ENCODE assay signal across 13 cellular contexts in genomic region chr2:232385660-232386489, GRCh38. TPM values are rescaled to one million over a fixed set of nuclear protein-coding genes. Genes with fewer than 3 reads are reported as not detected.
A peak's percentile ranks its signal among the peaks of the same experiment; 100 is the strongest.
DNase-seq lines count a peak whose midpoint lies in the region; ATAC-seq and TF ChIP-seq lines count a peak whose summit lies in the region.
"Had no signal": no experiment of that assay in that cellular context is flagged by ENCODE, and none has a peak within 500 bp of the region (broad histone marks: within the 10 kb centered on the region; RNA-seq: fewer than 3 reads in every experiment).

No MANE protein-coding gene starts in this region.

- peaks cover 12% of the 10 kb centered on the region for H3K4me1 Mint-ChIP-seq in brain
- H3K4me1 Mint-ChIP-seq in CD8-positive, alpha-beta memory T cell: peaks cover 0 to 7% (median 5%) of the 10 kb centered on the region in 3 donors
- H3K4me1 Mint-ChIP-seq in activated CD8-positive, alpha-beta T cell treated with anti-CD3 and anti-CD28 coated beads, Interleukin-2, amount 10 ng/mL, durations not matched to agents 7 days and 5 days (ENCODE audit: low read depth): peaks cover 2% of the 10 kb centered on the region

- H3K36me3 ChIP-seq in lower lobe of right lung: no peaks in the 10 kb centered on the region
- no peaks in the 10 kb centered on the region for H3K36me3 ChIP-seq in CD8-positive, alpha-beta memory T cell (ENCODE audit: insufficient read depth, low read length)
- H3K36me3 ChIP-seq: esophagus muscularis mucosa had no signal

- TF ChIP-seq CTCF in AG09309 (IDR thresholded peaks at IDR 0.05; ENCODE audit: control insufficient read depth, insufficient read depth, low read depth, low read length, missing control alignments) (peak; percentile 17), HFF-Myc (IDR thresholded peaks at IDR 0.05; ENCODE audit: low read depth, low read length, missing control alignments) (no peak), brain (conservative IDR thresholded peaks at IDR 0.05) (no peak), lower lobe of right lung (IDR thresholded peaks at IDR 0.05) (no peak)

- peaks cover 0 to 7% (median 0%) of the 10 kb centered on the region in 5 experiments for H3K9me3 Mint-ChIP-seq in brain
- peaks cover 0 to 2% (median 0%) of the 10 kb centered on the region in 5 donors for H3K9me3 Mint-ChIP-seq in CD8-positive, alpha-beta memory T cell
- H3K9me3 Mint-ChIP-seq in activated CD8-positive, alpha-beta T cell treated with anti-CD3 and anti-CD28 coated beads, Interleukin-2, amount 10 ng/mL, durations not matched to agents 7 days and 5 days (ENCODE audit: insufficient read depth): no peaks in the 10 kb centered on the region

- DNase-seq in AG09309 (ENCODE audit: low read depth) (peak; percentile 97), HFF-Myc (ENCODE audit: extremely low read depth, low read depth) (peak; percentile 91), lower lobe of right lung (peak; percentile 64)
- DNase-seq in CD8-positive, alpha-beta memory T cell: no peak
- no peak for DNase-seq in activated CD8-positive, alpha-beta T cell treated with anti-CD3 and anti-CD28 coated beads, Interleukin-2, amount 10 ng/mL, durations not matched to agents 7 days and 5 days
- DNase-seq: activated naive CD4-positive, alpha-beta T cell treated with Interleukin-2 at 50 U/mL for 16 hours; GF-D8; NCI-H2081 had no signal

- H3K4me1 ChIP-seq in lower lobe of right lung: peaks cover 4% of the 10 kb centered on the region
- no peaks in the 10 kb centered on the region for H3K4me1 ChIP-seq in CD8-positive, alpha-beta memory T cell (ENCODE audit: insufficient read depth, low read length)

- H3K27me3 ChIP-seq in lower lobe of right lung (ENCODE audit: low read depth): peaks cover 69% of the 10 kb centered on the region
- H3K27me3 ChIP-seq in CD8-positive, alpha-beta memory T cell (ENCODE audit: insufficient read depth, low read length, poor library complexity, severe bottlenecking): no peaks in the 10 kb centered on the region

- no peaks in the 10 kb centered on the region for H3K9me3 ChIP-seq in lower lobe of right lung
- no peaks in the 10 kb centered on the region for H3K9me3 ChIP-seq in CD8-positive, alpha-beta memory T cell (ENCODE audit: low read length)
- H3K9me3 ChIP-seq: esophagus muscularis mucosa had no signal

- H3K4me3 ChIP-seq in AG09309 (ENCODE audit: control insufficient read depth, low read depth, low read length) (no peak overlapping the region), HFF-Myc (replicated peaks; ENCODE audit: low read depth, low read length) (0 out of 2 replicates have a peak overlapping the region, but pooled peaks have one; percentile 2), lower lobe of right lung (peak overlapping the region; percentile 39)
- no peak overlapping the region for H3K4me3 ChIP-seq in CD8-positive, alpha-beta memory T cell (ENCODE audit: low read length)
- H3K4me3 ChIP-seq: esophagus muscularis mucosa had no signal

- POLR2A ChIA-PET in CD8-positive, alpha-beta memory T cell (lab: Charles Lee): no interaction called here
- POLR2A ChIA-PET in activated CD8-positive, alpha-beta T cell treated with anti-CD3 and anti-CD28 coated beads, Interleukin-2, amount 10 ng/mL, durations not matched to agents 7 days and 5 days (lab: Charles Lee): no interaction called here

- CTCF ChIA-PET in CD8-positive, alpha-beta memory T cell (lab: Charles Lee): interaction anchor here (1.0 kb wide), 1 partner anchor 15 kb away, joined by 3 read pairs; no protein-coding TSS in a partner anchor
- CTCF ChIA-PET in activated CD8-positive, alpha-beta T cell treated with anti-CD3 and anti-CD28 coated beads, Interleukin-2, amount 10 ng/mL, durations not matched to agents 7 days and 5 days (lab: Charles Lee): no interaction called here

- peak overlapping the region; percentile 75 for H3K27ac ChIP-seq in lower lobe of right lung
- H3K27ac ChIP-seq in CD8-positive, alpha-beta memory T cell (ENCODE audit: low read depth, low read length): no peak overlapping the region
- H3K27ac ChIP-seq: esophagus muscularis mucosa had no signal

- ATAC-seq in lower lobe of right lung: peak; percentile 75 to 83
- ATAC-seq in activated CD8-positive, alpha-beta T cell treated with anti-CD3 and anti-CD28 coated beads, Interleukin-2, amount 10 ng/mL, durations not matched to agents 7 days and 5 days: no peak
- no peak for ATAC-seq in HG02852 (IDR thresholded peaks at IDR 0.05; ENCODE audit: unreplicated experiment)
- no peak for ATAC-seq in HG02798 (IDR thresholded peaks at IDR 0.05; ENCODE audit: poor library complexity, unreplicated experiment)

- no peaks in the 10 kb centered on the region for H3K36me3 Mint-ChIP-seq in brain
- peaks cover 0 to 1% (median 0%) of the 10 kb centered on the region in 3 donors for H3K36me3 Mint-ChIP-seq in CD8-positive, alpha-beta memory T cell
- no peaks in the 10 kb centered on the region for H3K36me3 Mint-ChIP-seq in activated CD8-positive, alpha-beta T cell treated with anti-CD3 and anti-CD28 coated beads, Interleukin-2, amount 10 ng/mL, durations not matched to agents 7 days and 5 days (ENCODE audit: low read depth)

- H3K27me3 Mint-ChIP-seq in brain: peaks cover 92% of the 10 kb centered on the region
- peaks cover 35 to 57% of the 10 kb centered on the region in 2 donors for H3K27me3 Mint-ChIP-seq in CD8-positive, alpha-beta memory T cell
- H3K27me3 Mint-ChIP-seq in activated CD8-positive, alpha-beta T cell treated with anti-CD3 and anti-CD28 coated beads, Interleukin-2, amount 10 ng/mL, durations not matched to agents 7 days and 5 days (ENCODE audit: low read depth): peaks cover 55% of the 10 kb centered on the region

- no peak overlapping the region for H3K27ac Mint-ChIP-seq in brain
- no peak overlapping the region for H3K27ac Mint-ChIP-seq in CD8-positive, alpha-beta memory T cell
- no peak overlapping the region for H3K27ac Mint-ChIP-seq in activated CD8-positive, alpha-beta T cell treated with anti-CD3 and anti-CD28 coated beads, Interleukin-2, amount 10 ng/mL, durations not matched to agents 7 days and 5 days

- H3K4me3 Mint-ChIP-seq in brain: peak overlapping the region; percentile 1 to 77 (median 9)
- H3K4me3 Mint-ChIP-seq in CD8-positive, alpha-beta memory T cell: peak overlapping the region in 2 of 7 donors; percentile 14 to 44
- no peak overlapping the region for H3K4me3 Mint-ChIP-seq in activated CD8-positive, alpha-beta T cell treated with anti-CD3 and anti-CD28 coated beads, Interleukin-2, amount 10 ng/mL, durations not matched to agents 7 days and 5 days

- intact Hi-C loops in lower lobe of right lung (cut with DNase I): no loop called here

RNA-seq across cellular contexts. Expression of gene ALPP, which starts 7.3 kb away (rescaled TPM):
- polyA plus RNA-seq in brain (ENCODE audit: insufficient read depth, low read depth, low replicate concordance): not detected
- 6.0 TPM for total RNA-seq in lower lobe of right lung
- not detected for total RNA-seq in CD8-positive, alpha-beta memory T cell
- polyA plus RNA-seq in CD8-positive, alpha-beta memory T cell: not detected
- total RNA-seq in activated CD8-positive, alpha-beta T cell treated with anti-CD3 and anti-CD28 coated beads, Interleukin-2, amount 10 ng/mL, durations not matched to agents 7 days and 5 days: not detected
- total RNA-seq: T-helper 1 cell treated with Interleukin-12 subunit alpha and Interleukin-12 subunit beta and Interleukin-4 antibody, amounts not matched to agents 30 ng/mL and 1 ng/mL, for 36 hours had no signal

RNA-seq across cellular contexts. Expression of gene ALPG, which starts 20.8 kb away (rescaled TPM):
- not detected for polyA plus RNA-seq in brain (ENCODE audit: insufficient read depth, low read depth, low replicate concordance)
- total RNA-seq in lower lobe of right lung: 0.53 TPM
- not detected for total RNA-seq in CD8-positive, alpha-beta memory T cell
- not detected for polyA plus RNA-seq in CD8-positive, alpha-beta memory T cell
- total RNA-seq in activated CD8-positive, alpha-beta T cell treated with anti-CD3 and anti-CD28 coated beads, Interleukin-2, amount 10 ng/mL, durations not matched to agents 7 days and 5 days: not detected
- total RNA-seq: esophagus muscularis mucosa; T-helper 1 cell treated with Interleukin-12 subunit alpha and Interleukin-12 subunit beta and Interleukin-4 antibody, amounts not matched to agents 30 ng/mL and 1 ng/mL, for 36 hours had no signal

Comparison
In these comparisons a context has a peak if more than half of its experiments do, and no peak if none do; other contexts are left out.
1. DNase-seq: peak in AG09309 (single experiment), HFF-Myc (single experiment) and lower lobe of right lung (single experiment); none in CD8-positive, alpha-beta memory T cell (0 of 5) and activated CD8-positive, alpha-beta T cell treated with anti-CD3 and anti-CD28 coated beads, Interleukin-2, amount 10 ng/mL, durations not matched to agents 7 days and 5 days (single experiment).
2. H3K4me3 ChIP-seq: peak in HFF-Myc (single experiment) and lower lobe of right lung (single experiment); none in AG09309 (single experiment) and CD8-positive, alpha-beta memory T cell (single experiment).
3. ATAC-seq: peak in lower lobe of right lung (2 of 2); none in activated CD8-positive, alpha-beta T cell treated with anti-CD3 and anti-CD28 coated beads, Interleukin-2, amount 10 ng/mL, durations not matched to agents 7 days and 5 days (single experiment), HG02852 (single experiment) and HG02798 (single experiment).